In the genomic region with DNA sequence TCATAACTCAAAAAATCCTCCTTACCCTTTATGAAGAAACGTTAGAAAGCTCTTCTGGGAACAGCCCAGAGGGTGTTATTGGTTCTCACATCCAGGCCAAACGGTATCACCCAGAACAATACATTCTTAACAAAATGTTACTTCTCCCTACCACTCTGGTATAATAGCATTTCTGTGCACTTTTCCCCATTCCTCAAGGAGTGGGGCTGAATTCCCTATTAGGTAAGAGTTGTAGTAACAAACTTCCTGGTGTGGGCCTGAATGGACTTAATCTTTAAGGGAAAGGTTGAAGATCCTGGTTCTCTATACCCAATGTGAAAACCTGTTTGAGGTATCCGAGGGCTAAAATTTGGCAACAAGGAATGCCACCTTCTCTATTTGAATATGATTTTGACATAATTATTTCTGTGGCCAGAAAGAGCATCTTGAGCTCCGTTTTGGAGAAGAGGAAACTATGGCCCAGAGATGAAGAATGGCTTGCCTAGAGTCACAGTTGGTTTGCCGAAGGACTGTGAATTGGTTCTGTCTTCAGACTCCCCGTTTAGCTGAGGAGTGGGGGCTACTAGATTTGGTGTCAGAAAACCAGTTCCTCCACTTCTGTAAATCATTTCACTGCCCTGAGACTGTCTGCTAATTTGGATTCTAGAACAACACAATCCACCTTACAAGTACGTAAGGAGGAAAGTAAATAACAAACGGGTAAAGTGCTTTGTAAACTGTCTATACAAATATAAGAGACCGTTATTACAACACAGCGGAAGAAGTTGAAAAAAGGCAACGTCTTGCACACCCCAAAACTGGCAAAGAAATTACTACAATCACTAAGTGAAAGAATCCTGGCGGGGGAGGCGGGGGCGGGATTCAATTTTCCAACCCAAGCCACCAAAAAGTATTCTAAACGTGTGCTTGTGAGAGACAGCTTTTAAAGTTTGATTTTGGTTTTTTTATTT, we compare ENCODE assay signal across 8 cellular contexts. TPM values are rescaled to one million over a fixed set of nuclear protein-coding genes. Genes with fewer than 3 reads are reported as not detected.
DNase-seq lines count a peak whose midpoint lies in the region; ATAC-seq and TF ChIP-seq lines count a peak whose summit lies in the region.

No MANE protein-coding gene starts in this region.

- DNase-seq in activated CD4-positive, alpha-beta memory T cell treated with anti-CD3 and anti-CD28 coated beads for 36 hours = peak; percentile 80
- DNase-seq in fibroblast of pulmonary artery (ENCODE audit: low read depth) = peak; percentile 48
- DNase-seq in ecto neural progenitor cell (ENCODE audit: low spot score) = no peak
- DNase-seq in NCI-H187 treated with DMSO at 0.1 percent for 48 hours (lab: John Stamatoyannopoulos, UW) = no peak

- H3K27ac ChIP-seq in BLaER1 (peak overlapping the region; percentile 99), rectal smooth muscle tissue (ENCODE audit: low read depth, low read length) (peak overlapping the region; percentile 93)

- peak overlapping the region; percentile 98 for H3K4me3 ChIP-seq in BLaER1
- peak overlapping the region; percentile 82 for H3K4me3 ChIP-seq in fibroblast of pulmonary artery (replicated peaks; ENCODE audit: low read depth, low read length)
- H3K4me3 ChIP-seq in rectal smooth muscle tissue (ENCODE audit: low read length) = peak overlapping the region; percentile 76

- H3K27ac Mint-ChIP-seq in IgD-negative memory B cell = peak overlapping the region in 2 of 3 donors; percentile 92 to 97
- no peak overlapping the region for H3K27ac Mint-ChIP-seq in activated CD4-positive, alpha-beta memory T cell treated with anti-CD3 and anti-CD28 coated beads for 36 hours

- H3K9me3 ChIP-seq in BLaER1 = no peaks in the 10 kb centered on the region

- peaks cover 5% of the 10 kb centered on the region; the same call in 1 of the 2 replicates for H4K20me1 ChIP-seq in BLaER1

- intact Hi-C loops in activated CD4-positive, alpha-beta memory T cell treated with anti-CD3 and anti-CD28 coated beads for 36 hours (cut with micrococcal nuclease) = loop anchor here (1.0 to 10.0 kb wide), 6 partner anchors 19 to 741 kb away; a partner anchor contains a TSS

- peaks cover 31% of the 10 kb centered on the region for H3K36me3 ChIP-seq in BLaER1
- H3K36me3 ChIP-seq in rectal smooth muscle tissue (ENCODE audit: control insufficient read depth, insufficient read depth, low read length) = no peaks in the 10 kb centered on the region

- H3K9me3 Mint-ChIP-seq in IgD-negative memory B cell = no peaks in the 10 kb centered on the region
- H3K9me3 Mint-ChIP-seq in activated CD4-positive, alpha-beta memory T cell treated with anti-CD3 and anti-CD28 coated beads for 36 hours = no peaks in the 10 kb centered on the region

- peak overlapping the region; percentile 93 for H3K4me2 ChIP-seq in BLaER1

- TF ChIP-seq CTCF in fibroblast of pulmonary artery (IDR thresholded peaks at IDR 0.05; ENCODE audit: low read length, missing control alignments) = no peak

- peaks cover 12 to 18% (median 14%) of the 10 kb centered on the region in 3 donors for H3K4me1 Mint-ChIP-seq in IgD-negative memory B cell
- H3K4me1 Mint-ChIP-seq in activated CD4-positive, alpha-beta memory T cell treated with anti-CD3 and anti-CD28 coated beads for 36 hours (ENCODE audit: low read depth) = peaks cover 17% of the 10 kb centered on the region

- H3K9ac ChIP-seq in BLaER1 (peak overlapping the region; percentile 100), rectal smooth muscle tissue (ENCODE audit: low read length) (peak overlapping the region; percentile 49)

- CTCF ChIA-PET in activated CD4-positive, alpha-beta memory T cell treated with anti-CD3 and anti-CD28 coated beads for 36 hours (lab: Charles Lee) = interaction anchor here (0.7 to 1.5 kb wide), 3 partner anchors 16 to 47 kb away, joined by 3 to 4 read pairs (median 3); no protein-coding TSS in a partner anchor

- H3K4me1 ChIP-seq in BLaER1 (peaks cover 29% of the 10 kb centered on the region), rectal smooth muscle tissue (ENCODE audit: control insufficient read depth, insufficient read depth, low read length) (no peaks in the 10 kb centered on the region)

- H3K4me3 Mint-ChIP-seq in IgD-negative memory B cell = peak overlapping the region in 2 of 4 donors; percentile 96 to 98
- no peak overlapping the region for H3K4me3 Mint-ChIP-seq in activated CD4-positive, alpha-beta memory T cell treated with anti-CD3 and anti-CD28 coated beads for 36 hours

- no peak for ATAC-seq in GM18873 (IDR thresholded peaks at IDR 0.05; ENCODE audit: low FRiP score, unreplicated experiment)

- H3K36me3 Mint-ChIP-seq in IgD-negative memory B cell = no peaks in the 10 kb centered on the region
- H3K36me3 Mint-ChIP-seq in activated CD4-positive, alpha-beta memory T cell treated with anti-CD3 and anti-CD28 coated beads for 36 hours = peaks cover 32% of the 10 kb centered on the region

- no peaks in the 10 kb centered on the region for H3K27me3 Mint-ChIP-seq in IgD-negative memory B cell
- no peaks in the 10 kb centered on the region for H3K27me3 Mint-ChIP-seq in activated CD4-positive, alpha-beta memory T cell treated with anti-CD3 and anti-CD28 coated beads for 36 hours

- POLR2A ChIA-PET in activated CD4-positive, alpha-beta memory T cell treated with anti-CD3 and anti-CD28 coated beads for 36 hours (lab: Charles Lee) = interaction anchor here (0.7 to 2.3 kb wide), 10 partner anchors 19 to 1078 kb away, joined by 3 to 9 read pairs (median 4); a partner anchor contains a TSS

- H3K27me3 ChIP-seq in BLaER1 (no peaks in the 10 kb centered on the region), rectal smooth muscle tissue (ENCODE audit: control insufficient read depth, insufficient read depth, low read length) (no peaks in the 10 kb centered on the region)

RNA-seq across cellular contexts. Expression of a gene that starts 2.3 kb away (rescaled TPM):
- polyA plus RNA-seq in IgD-negative memory B cell = 52.9 TPM
- 100 to 1,000 TPM; 224 to 228 TPM for total RNA-seq in activated CD4-positive, alpha-beta memory T cell treated with anti-CD3 and anti-CD28 coated beads for 36 hours

RNA-seq across cellular contexts. Expression of a gene that starts 23.9 kb away (rescaled TPM):
- polyA plus RNA-seq in IgD-negative memory B cell = 0.71 TPM
- total RNA-seq in activated CD4-positive, alpha-beta memory T cell treated with anti-CD3 and anti-CD28 coated beads for 36 hours = not detected

RNA-seq across cellular contexts. Expression of a gene that starts 35.2 kb away (rescaled TPM):
- polyA plus RNA-seq in IgD-negative memory B cell = 78.4 TPM
- 10 to 100 TPM; 96.6 to 96.8 TPM for total RNA-seq in activated CD4-positive, alpha-beta memory T cell treated with anti-CD3 and anti-CD28 coated beads for 36 hours

RNA-seq across cellular contexts. Expression of a gene that starts 39.0 kb away (rescaled TPM):
- 2.9 TPM for polyA plus RNA-seq in IgD-negative memory B cell
- total RNA-seq in activated CD4-positive, alpha-beta memory T cell treated with anti-CD3 and anti-CD28 coated beads for 36 hours = 1 to 10 TPM; 1.1 to 1.2 TPM

RNA-seq across cellular contexts. Expression of a gene that starts 48.7 kb away (rescaled TPM):
- not detected for polyA plus RNA-seq in IgD-negative memory B cell
- total RNA-seq in activated CD4-positive, alpha-beta memory T cell treated with anti-CD3 and anti-CD28 coated beads for 36 hours = 1 to 10 TPM; 1.3 to 1.5 TPM

Comparison
In these comparisons a context has a peak if more than half of its experiments do, and no peak if none do; other contexts are left out.
1. DNase-seq: peak in activated CD4-positive, alpha-beta memory T cell treated with anti-CD3 and anti-CD28 coated beads for 36 hours (single experiment) and fibroblast of pulmonary artery (single experiment); none in ecto neural progenitor cell (single experiment) and NCI-H187 treated with DMSO at 0.1 percent for 48 hours (single experiment).
2. Peak in every context shown above with its lines, with median percentiles within 50 percentile points of each other: H3K4me3 ChIP-seq.